8 cellular contexts compared by ENCODE assay signal in genomic region chr6:132813173-132813856, GRCh38. TPM values are rescaled to one million over a fixed set of nuclear protein-coding genes. Genes with fewer than 3 reads are reported as not detected.
A peak's percentile ranks its signal among the peaks of the same experiment; 100 is the strongest.
DNase-seq lines count a peak whose midpoint lies in the region; ATAC-seq and TF ChIP-seq lines count a peak whose summit lies in the region.

No MANE protein-coding gene starts in this region.

- H3K36me3 ChIP-seq in ACC112 (ENCODE audit: insufficient read depth, low read length) = peaks cover 36% of the 10 kb centered on the region
- peaks cover 18% of the 10 kb centered on the region for H3K36me3 ChIP-seq in neutrophil

- H3K4me3 ChIP-seq in ACC112 (ENCODE audit: low read depth, low read length) (peak overlapping the region; percentile 83), neutrophil (ENCODE audit: low read depth in 1 of 2, low read length in 1 of 2) (peak overlapping the region; percentile 98 to 99)

- DNase-seq in NOMO-1 treated with dmso at 0.1 percent for 144 hours (lab: John Stamatoyannopoulos, UW; ENCODE audit: unreplicated experiment) (peak; percentile 35), foreskin keratinocyte (peak in 1 of 2 donors; percentile 59), mesenteric fat pad (ENCODE audit: low spot score) (no peak)
- peak; percentile 35 for DNase-seq in activated effector memory CD4-positive, alpha-beta T cell treated with Interleukin-2 at 50 U/mL for 16 hours

- TF ChIP-seq CTCF in foreskin keratinocyte (conservative IDR thresholded peaks at IDR 0.05) (no peak), neutrophil (IDR thresholded peaks at IDR 0.05) (no peak)

- H3K9me3 ChIP-seq in neutrophil = no peaks in the 10 kb centered on the region

- ATAC-seq in GM18508 (IDR thresholded peaks at IDR 0.05; ENCODE audit: insufficient read depth, unreplicated experiment) = peak; percentile 25
- ATAC-seq in HG03064 (IDR thresholded peaks at IDR 0.05; ENCODE audit: low read depth, unreplicated experiment) = peak; percentile 22
- peak; percentile 20 for ATAC-seq in foreskin keratinocyte

- no peaks in the 10 kb centered on the region for H3K27me3 ChIP-seq in ACC112 (ENCODE audit: insufficient read depth, low read length)
- no peaks in the 10 kb centered on the region for H3K27me3 ChIP-seq in foreskin keratinocyte
- H3K27me3 ChIP-seq in neutrophil = peaks cover 11% of the 10 kb centered on the region

- H3K27ac ChIP-seq in ACC112 (ENCODE audit: low read depth, low read length) (peak overlapping the region; percentile 86), foreskin keratinocyte (peak overlapping the region; percentile 82), neutrophil (peak overlapping the region; percentile 84)

- H2AFZ ChIP-seq in ACC112 (ENCODE audit: low read length, unreplicated experiment) = peak overlapping the region; percentile 94

- peaks cover 37% of the 10 kb centered on the region for H3K79me2 ChIP-seq in ACC112 (ENCODE audit: control insufficient read depth, insufficient read depth, low read length, unreplicated experiment)

- peaks cover 27% of the 10 kb centered on the region for H3K4me1 ChIP-seq in ACC112 (ENCODE audit: control insufficient read depth, insufficient read depth, low read length, unreplicated experiment)
- H3K4me1 ChIP-seq in foreskin keratinocyte = peaks cover 12% of the 10 kb centered on the region
- H3K4me1 ChIP-seq in neutrophil (ENCODE audit: control insufficient read depth in 1 of 2, insufficient read depth in 1 of 2, low read depth in 1 of 2, low read length in 1 of 2) = peaks cover 17 to 29% of the 10 kb centered on the region in 2 experiments

RNA-seq across cellular contexts. Expression of gene RPS12, which starts 1.1 kb away (rescaled TPM):
- total RNA-seq in foreskin keratinocyte (1,900 and 1,921 TPM in 2 replicates), mesenteric fat pad (935 TPM)
- polyA plus RNA-seq in foreskin keratinocyte = 3,040 and 3,224 TPM in 2 replicates

RNA-seq across cellular contexts. Expression of gene SLC18B1, which starts 14.9 kb away (rescaled TPM):
- 14.1 and 14.8 TPM in 2 replicates for total RNA-seq in foreskin keratinocyte
- 8.3 and 8.7 TPM in 2 replicates for polyA plus RNA-seq in foreskin keratinocyte
- 17.8 TPM for total RNA-seq in mesenteric fat pad

RNA-seq across cellular contexts. Expression of gene VNN2, which starts 55.6 kb away (rescaled TPM):
- total RNA-seq in foreskin keratinocyte (not detected in 2 replicates), mesenteric fat pad (32.6 TPM)
- polyA plus RNA-seq in foreskin keratinocyte = not detected in 2 replicates

Comparison
In these comparisons a context has a peak if more than half of its experiments do, and no peak if none do; other contexts are left out.
1. RNA of gene VNN2, which starts 55.6 kb away (total RNA-seq): 32.6 TPM in mesenteric fat pad (single experiment); not detected in foreskin keratinocyte; every median in the first group is over 10 times any median in the second.
2. Peak in every context shown above with its lines, with median percentiles within 50 percentile points of each other: H3K27ac ChIP-seq and ATAC-seq.